ENCODE assay signal across 8 cellular contexts in the genomic region with DNA sequence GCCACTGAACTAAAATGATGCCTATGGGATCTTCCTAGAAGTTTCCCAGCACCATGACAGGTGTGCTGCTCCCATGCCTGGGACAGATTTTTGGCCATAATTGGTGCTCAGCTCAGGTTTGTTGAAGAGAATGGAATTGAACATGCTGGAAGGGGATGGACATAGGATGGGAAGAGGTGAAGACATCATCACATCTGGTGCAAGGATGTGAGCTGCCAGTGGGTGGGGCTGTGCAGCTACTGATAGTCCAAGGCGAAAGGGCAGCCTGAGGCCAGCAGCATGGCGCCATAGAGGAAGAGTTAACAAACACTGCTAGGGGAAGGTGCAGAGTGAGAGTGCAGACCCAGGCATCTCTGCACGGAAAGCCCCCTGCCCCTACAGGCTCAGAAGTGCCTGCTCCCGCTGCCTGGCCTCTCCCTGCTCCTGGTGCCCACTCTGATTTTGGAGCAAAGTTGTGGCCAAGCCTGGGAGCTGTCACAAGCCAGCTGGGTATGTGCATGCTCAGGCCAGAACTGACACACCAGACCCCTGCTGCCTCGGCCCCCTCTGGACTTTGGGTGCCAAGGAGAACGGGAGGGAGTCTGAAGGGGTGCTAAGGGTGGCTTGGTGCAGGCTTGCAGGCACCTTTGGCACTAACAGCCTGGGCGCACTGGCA.
A peak's percentile ranks its signal among the peaks of the same experiment; 100 is the strongest.
DNase-seq lines count a peak whose midpoint lies in the region; ATAC-seq and TF ChIP-seq lines count a peak whose summit lies in the region.

No MANE protein-coding gene starts in this region.

- intact Hi-C loops in CD14-positive monocyte (cut with micrococcal nuclease) (loop anchor here in 1 of 2 donors (10.0 kb wide), 1 partner anchor 214 kb away; no protein-coding TSS in a partner anchor), testis (cut with DNase I; ENCODE audit: low total_unique reads) (no loop called here), vagina (cut with DNase I) (no loop called here)

- peaks cover 29% of the 10 kb centered on the region for H3K4me1 ChIP-seq in testis
- peaks cover 20% of the 10 kb centered on the region for H3K4me1 ChIP-seq in vagina

- peak overlapping the region in 2 of 7 donors; percentile 32 to 64 for H3K27ac Mint-ChIP-seq in CD14-positive monocyte
- H3K27ac Mint-ChIP-seq in activated T-helper 17 cell treated with anti-CD3 and anti-CD28 coated beads, Interleukin-2, amount 50 U/mL, for 72 hours: no peak overlapping the region

- no peak for TF ChIP-seq POLR2A in testis (IDR thresholded peaks at IDR 0.05)
- no peak for TF ChIP-seq POLR2A in vagina (IDR thresholded peaks at IDR 0.05)

- peak; percentile 55 for ATAC-seq in GM21529 (IDR thresholded peaks at IDR 0.05; ENCODE audit: unreplicated experiment)
- ATAC-seq in activated T-helper 17 cell treated with anti-CD3 and anti-CD28 coated beads, Interleukin-2, amount 50 U/mL, for 72 hours (replicated peaks): peak; percentile 21
- no peak for ATAC-seq in HG02759 (IDR thresholded peaks at IDR 0.05; ENCODE audit: unreplicated experiment)

- H3K4me3 Mint-ChIP-seq in CD14-positive monocyte: no peak overlapping the region
- H3K4me3 Mint-ChIP-seq in activated T-helper 17 cell treated with anti-CD3 and anti-CD28 coated beads, Interleukin-2, amount 50 U/mL, for 72 hours: no peak overlapping the region

- H3K27me3 Mint-ChIP-seq in CD14-positive monocyte (ENCODE audit: low read depth in 3 of 3): peaks cover 6 to 7% (median 7%) of the 10 kb centered on the region in 3 donors
- peaks cover 2% of the 10 kb centered on the region for H3K27me3 Mint-ChIP-seq in activated T-helper 17 cell treated with anti-CD3 and anti-CD28 coated beads, Interleukin-2, amount 50 U/mL, for 72 hours

- H3K27me3 ChIP-seq in testis (no peaks in the 10 kb centered on the region), vagina (no peaks in the 10 kb centered on the region)

- peak; percentile 49 for TF ChIP-seq CTCF in CD14-positive monocyte (IDR thresholded peaks at IDR 0.05)
- peak in 2 of 3 experiments; percentile 7 to 38 for TF ChIP-seq CTCF in testis (IDR thresholded peaks at IDR 0.05)
- TF ChIP-seq CTCF in vagina (IDR thresholded peaks at IDR 0.05): peak in 1 of 3 experiments; percentile 12

- H3K4me1 Mint-ChIP-seq in CD14-positive monocyte: peaks cover 32% of the 10 kb centered on the region
- H3K4me1 Mint-ChIP-seq in activated T-helper 17 cell treated with anti-CD3 and anti-CD28 coated beads, Interleukin-2, amount 50 U/mL, for 72 hours: peaks cover 16% of the 10 kb centered on the region

- no peaks in the 10 kb centered on the region for H3K36me3 ChIP-seq in testis (ENCODE audit: low read depth, missing control alignments)
- no peaks in the 10 kb centered on the region for H3K36me3 ChIP-seq in vagina

- peaks cover 0 to 2% (median 0%) of the 10 kb centered on the region in 7 donors for H3K9me3 Mint-ChIP-seq in CD14-positive monocyte
- H3K9me3 Mint-ChIP-seq in activated T-helper 17 cell treated with anti-CD3 and anti-CD28 coated beads, Interleukin-2, amount 50 U/mL, for 72 hours: no peaks in the 10 kb centered on the region

- WGBS in testis, 2 donors: 81 to 88% methylated on average over 3 to 7 of the region's 7 CpGs

- H3K36me3 Mint-ChIP-seq in CD14-positive monocyte: no peaks in the 10 kb centered on the region
- no peaks in the 10 kb centered on the region for H3K36me3 Mint-ChIP-seq in activated T-helper 17 cell treated with anti-CD3 and anti-CD28 coated beads, Interleukin-2, amount 50 U/mL, for 72 hours (ENCODE audit: low read depth)

- H3K27ac ChIP-seq in testis (no peak overlapping the region), vagina (no peak overlapping the region)

- H3K9me3 ChIP-seq in testis (no peaks in the 10 kb centered on the region), vagina (no peaks in the 10 kb centered on the region)

- peak; percentile 64 for DNase-seq in CD14-positive monocyte (ENCODE audit: low spot score)
- DNase-seq in NCI-H2196 treated with DMSO at 0.1 percent for 48 hours (lab: John Stamatoyannopoulos, UW; ENCODE audit: unreplicated experiment): peak; percentile 57
- peak; percentile 44 for DNase-seq in iPS DF 4.7 (ENCODE audit: extremely low read depth, low spot score)
- peak; percentile 60 for DNase-seq in testis
- no peak for DNase-seq in vagina (ENCODE audit: extremely low spot score in 2 of 2)

- H3K4me3 ChIP-seq in testis: no peak overlapping the region
- no peak overlapping the region for H3K4me3 ChIP-seq in vagina

Comparison
In these comparisons a context has a peak if more than half of its experiments do, and no peak if none do; other contexts are left out.
1. DNase-seq: peak in CD14-positive monocyte (single experiment), NCI-H2196 treated with DMSO at 0.1 percent for 48 hours (single experiment), iPS DF 4.7 (single experiment) and testis (single experiment); none in vagina (0 of 2).